Comparison of ENCODE assay signal across 8 cellular contexts in the genomic region with DNA sequence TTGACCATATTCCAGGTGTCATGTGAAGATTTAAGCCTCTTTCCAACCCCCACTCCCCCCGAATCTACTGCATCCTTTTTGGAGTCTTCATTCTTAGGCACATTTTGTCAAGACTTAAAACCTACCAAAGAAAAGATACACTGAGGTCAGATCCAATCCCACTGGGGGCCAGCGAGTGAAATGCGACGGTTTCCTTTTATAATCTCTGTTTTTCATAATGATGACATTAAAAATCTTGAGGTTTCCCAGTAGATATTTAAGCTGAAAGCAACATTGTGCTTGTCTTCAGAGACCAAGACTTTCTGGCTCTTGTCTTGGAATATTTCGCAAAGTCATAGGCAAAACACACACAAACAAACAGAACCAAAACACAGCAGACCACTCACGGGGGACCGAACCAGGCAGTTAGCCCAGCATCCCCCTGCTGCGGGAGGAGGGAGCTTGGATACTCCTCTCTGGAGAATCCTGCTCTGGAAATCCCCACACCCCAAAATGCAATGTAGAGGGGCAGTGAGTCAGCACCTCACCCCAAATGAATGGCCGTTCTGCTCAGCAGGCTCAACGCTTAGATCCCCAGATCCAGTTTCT. TPM values are rescaled to one million over a fixed set of nuclear protein-coding genes. Genes with fewer than 3 reads are reported as not detected.
DNase-seq lines count a peak whose midpoint lies in the region; ATAC-seq, FAIRE-seq and TF ChIP-seq lines count a peak whose summit lies in the region.

No MANE protein-coding gene starts in this region.

- H3K23ac ChIP-seq in neuronal stem cell (ENCODE audit: low read depth, low read length, poor library complexity), result no peak overlapping the region

- no peak overlapping the region for H2BK12ac ChIP-seq in neuronal stem cell (ENCODE audit: low read length)

- no peak overlapping the region for H4K91ac ChIP-seq in neuronal stem cell (ENCODE audit: low read depth, low read length, poor library complexity)

- H3K9me3 ChIP-seq in CD8-positive, alpha-beta T cell (ENCODE audit: low read length), result no peaks in the 10 kb centered on the region
- no peaks in the 10 kb centered on the region for H3K9me3 ChIP-seq in NT2/D1 (ENCODE audit: insufficient read depth, low read length)
- H3K9me3 ChIP-seq in neuronal stem cell (replicated peaks in 1 of 2; ENCODE audit: control insufficient read depth in 2 of 2, insufficient read depth in 1 of 2, low read depth in 1 of 2, low read length in 2 of 2), result no peaks in the 10 kb centered on the region

- H3K4me1 ChIP-seq in CD8-positive, alpha-beta T cell (ENCODE audit: insufficient read depth, low read length), result peaks cover 13% of the 10 kb centered on the region
- H3K4me1 ChIP-seq in NT2/D1 (ENCODE audit: insufficient read depth, insufficient read length) (peaks cover 21% of the 10 kb centered on the region), neuronal stem cell (ENCODE audit: control insufficient read depth in 2 of 2, insufficient read depth in 1 of 2, low read depth in 1 of 2, low read length in 2 of 2) (peaks cover 20 to 29% of the 10 kb centered on the region in 2 donors)

- POLR2A ChIA-PET in CD8-positive, alpha-beta T cell (lab: Charles Lee), result no interaction called here

- no peak for DNase-seq in CD8-positive, alpha-beta T cell
- no peak for DNase-seq in NT2/D1 (ENCODE audit: low read depth, low spot score)
- no peak for DNase-seq in epithelial cell of proximal tubule (ENCODE audit: low read depth)
- no peak for DNase-seq in neuronal stem cell (ENCODE audit: low spot score)
- no peak for DNase-seq in RCC 7860 (ENCODE audit: low spot score)
- no peak for DNase-seq in GDM1 (lab: John Stamatoyannopoulos, UW)

- FAIRE-seq in RCC 7860 (lab: Jason Lieb, UNC), result no peak

- no peak overlapping the region for H3K4ac ChIP-seq in neuronal stem cell (ENCODE audit: low read length)

- peak overlapping the region; percentile 90 for H3K4me2 ChIP-seq in neuronal stem cell (ENCODE audit: insufficient read depth, low read length, poor library complexity, severe bottlenecking)

- no peak overlapping the region for H2BK5ac ChIP-seq in neuronal stem cell (ENCODE audit: low read length)

- no peak overlapping the region for H3K14ac ChIP-seq in neuronal stem cell (ENCODE audit: low read length)

- H3K27ac ChIP-seq in CD8-positive, alpha-beta T cell (ENCODE audit: low read depth, low read length), result no peak overlapping the region
- no peak overlapping the region for H3K27ac ChIP-seq in neuronal stem cell (replicated peaks; ENCODE audit: low read length)

- H2BK15ac ChIP-seq in neuronal stem cell (ENCODE audit: low read length), result peak overlapping the region; percentile 2

- H3K36me3 Mint-ChIP-seq in CD8-positive, alpha-beta T cell, result no peaks in the 10 kb centered on the region

- no peak for ATAC-seq in CD8-positive, alpha-beta T cell
- ATAC-seq in HG03139 (IDR thresholded peaks at IDR 0.05; ENCODE audit: unreplicated experiment) (no peak), HG02571 (IDR thresholded peaks at IDR 0.05; ENCODE audit: unreplicated experiment) (no peak)

- H3K9ac ChIP-seq in NT2/D1 (ENCODE audit: insufficient read length, low read depth), result peak overlapping the region; percentile 76
- H3K9ac ChIP-seq in neuronal stem cell (ENCODE audit: low read depth, low read length, poor library complexity), result no peak overlapping the region

- no peak overlapping the region for H3K4me3 ChIP-seq in CD8-positive, alpha-beta T cell (ENCODE audit: low read depth, low read length)
- H3K4me3 ChIP-seq in NT2/D1 (ENCODE audit: insufficient read length, low read depth) (peak overlapping the region; percentile 73), epithelial cell of proximal tubule (ENCODE audit: low read depth, low read length) (peak overlapping the region; percentile 76), neuronal stem cell (ENCODE audit: low read length in 2 of 2) (peak overlapping the region; percentile 46 to 76)

- WGBS in neuronal stem cell (ENCODE audit: extremely low coverage in 2 of 2, insufficient read length in 2 of 2, insufficient replicate concordance in 1 of 2), 2 donors, result no CpG with 5 or more reads among the region's 10 CpGs

- no peak overlapping the region for H2AK5ac ChIP-seq in neuronal stem cell (ENCODE audit: low read depth, low read length)

- peaks cover 5% of the 10 kb centered on the region for H3K79me1 ChIP-seq in neuronal stem cell (ENCODE audit: low read depth, low read length)

- H4K8ac ChIP-seq in neuronal stem cell (ENCODE audit: low read depth, low read length), result no peak overlapping the region

- no peak overlapping the region for H3K18ac ChIP-seq in neuronal stem cell (ENCODE audit: low read length)

- H3K36me3 ChIP-seq in CD8-positive, alpha-beta T cell (ENCODE audit: insufficient read depth, low read length), result no peaks in the 10 kb centered on the region
- H3K36me3 ChIP-seq in NT2/D1 (ENCODE audit: insufficient read depth, insufficient read length, low read length) (peaks cover 12% of the 10 kb centered on the region), neuronal stem cell (replicated peaks in 1 of 2; ENCODE audit: control insufficient read depth in 2 of 2, insufficient read depth in 2 of 2, low read length in 2 of 2) (no peaks in the 10 kb centered on the region)

- H3K4me3 Mint-ChIP-seq in CD8-positive, alpha-beta T cell, result peak overlapping the region; percentile 73

- H2BK120ac ChIP-seq in neuronal stem cell (ENCODE audit: low read depth, low read length), result no peak overlapping the region

- H3K9me3 Mint-ChIP-seq in CD8-positive, alpha-beta T cell, result no peaks in the 10 kb centered on the region

- H3K27me3 Mint-ChIP-seq in CD8-positive, alpha-beta T cell (ENCODE audit: low read depth), result peaks cover 48% of the 10 kb centered on the region

- TF ChIP-seq CTCF in CD8-positive, alpha-beta T cell (IDR thresholded peaks at IDR 0.05), result no peak
- no peak for TF ChIP-seq CTCF in epithelial cell of proximal tubule (conservative IDR thresholded peaks at IDR 0.05; ENCODE audit: low read depth, low read length)

- H3K27ac Mint-ChIP-seq in CD8-positive, alpha-beta T cell, result no peak overlapping the region

- intact Hi-C loops in CD8-positive, alpha-beta T cell (cut with DNase I, micrococcal nuclease), result no loop called here

- CTCF ChIA-PET in CD8-positive, alpha-beta T cell (lab: Charles Lee), result no interaction called here

- peaks cover 12% of the 10 kb centered on the region for H3K27me3 ChIP-seq in CD8-positive, alpha-beta T cell (ENCODE audit: insufficient read depth, low read length)
- peaks cover 41% of the 10 kb centered on the region for H3K27me3 ChIP-seq in NT2/D1 (ENCODE audit: insufficient read depth, insufficient read length)
- H3K27me3 ChIP-seq in neuronal stem cell (ENCODE audit: control insufficient read depth in 3 of 3, insufficient read depth in 3 of 3, low read depth in 1 of 3, low read length in 3 of 3), result peaks cover 0 to 54% (median 13%) of the 10 kb centered on the region in 3 experiments

- H2AFZ ChIP-seq in neuronal stem cell (ENCODE audit: low read length), result peak overlapping the region; percentile 97

- peaks cover 12% of the 10 kb centered on the region for H3K4me1 Mint-ChIP-seq in CD8-positive, alpha-beta T cell (ENCODE audit: low read depth)

RNA-seq across cellular contexts. Expression of gene GAS6, which starts 0.5 kb away (rescaled TPM):
- total RNA-seq in CD8-positive, alpha-beta T cell, result 1 to 10 TPM; 1.2 TPM
- 127 and 142 TPM in 2 replicates for total RNA-seq in epithelial cell of proximal tubule
- polyA plus RNA-seq in neuronal stem cell (2013, experiment 1 of 2), result 34.2 TPM
- polyA plus RNA-seq in neuronal stem cell (2013, experiment 2 of 2), result 33.8 TPM

Comparison
In these comparisons a context has a peak if more than half of its experiments do, and no peak if none do; other contexts are left out.
1. RNA of gene GAS6, which starts 0.5 kb away (total RNA-seq): 127 to 142 TPM in epithelial cell of proximal tubule; 1.2 TPM in CD8-positive, alpha-beta T cell; every median in the first group is over 10 times any median in the second.